ENCODE assay signal across 1 cellular context in genomic region chr10:102148275-102148674, GRCh38.
TF ChIP-seq lines count a peak whose summit lies in the region.

No MANE protein-coding gene starts in this region.

TF ChIP-seq in HEK293, 187 proteins besides CTCF, POLR2A, EP300 and RAD21 (continued from another document):
- no peak for TF ChIP-seq ZNF433 (tag by site-specific recombination; IDR thresholded peaks at IDR 0.05; ENCODE audit: low read depth)
